ENCODE assay signal across 4 cellular contexts in genomic region chr19:56633021-56633420, GRCh38. TPM values are rescaled to one million over a fixed set of nuclear protein-coding genes. Genes with fewer than 3 reads are reported as not detected.
"Had no signal": no experiment of that assay in that cellular context is flagged by ENCODE, and none has a peak within 500 bp of the region (broad histone marks: within the 10 kb centered on the region; RNA-seq: fewer than 3 reads in every experiment).

No MANE protein-coding gene starts in this region.

- DNase-seq: GDM1, GF-D8 had no signal

- ATAC-seq: GM12878 had no signal

- H3K4me3 ChIP-seq: GM12878 had no signal

RNA-seq across cellular contexts. Expression of gene ZNF835, which starts 38.5 kb away (rescaled TPM):
- total RNA-seq: G401, GM12878 had no signal
- polyA plus RNA-seq: GM12878 had no signal
